In the genomic region with DNA sequence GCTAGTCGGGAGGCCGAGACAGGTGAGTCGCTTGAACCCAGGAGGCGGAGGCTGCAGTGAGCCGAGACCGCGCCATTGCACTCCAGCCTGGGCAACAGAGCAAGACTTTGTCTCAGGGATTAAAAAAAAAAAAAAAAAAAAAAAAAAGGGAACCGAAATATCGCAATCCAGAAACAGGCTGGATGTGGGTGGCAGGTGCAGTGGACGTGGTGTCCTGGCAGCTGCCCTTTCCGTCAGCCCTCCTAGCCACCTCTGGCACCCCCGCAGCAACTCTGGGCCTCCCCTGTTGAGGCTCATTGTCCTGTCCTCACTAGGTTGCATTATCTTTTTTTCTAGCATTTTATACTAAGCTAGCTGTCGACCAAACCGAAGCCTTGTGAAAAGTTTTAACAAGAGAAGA, we compare ENCODE assay signal across 24 cellular contexts.
"Had no signal": no experiment of that assay in that cellular context is flagged by ENCODE, and none has a peak within 500 bp of the region (broad histone marks: within the 10 kb centered on the region; RNA-seq: fewer than 3 reads in every experiment).

No MANE protein-coding gene starts in this region.

- H3K27me3 ChIP-seq: ascending aorta, brain microvascular endothelial cell, hepatocyte, neutrophil, pancreas, right atrium auricular region, thyroid gland had no signal

- H3K27me3 Mint-ChIP-seq: activated T-cell treated with anti-CD3 and anti-CD28 coated beads, Interleukin-2, amount 50 U/mL, for 24 hours; activated T-helper 17 cell treated with anti-CD3 and anti-CD28 coated beads, Interleukin-2, amount 50 U/mL, for 72 hours; stimulated activated naive CD8-positive, alpha-beta T cell treated with anti-CD3 and anti-CD28 coated beads, Interleukin-15, Interleukin-2, amounts not matched to agents 100 ng/mL and 50 ng/mL, for 24 hours had no signal

- H3K9me3 Mint-ChIP-seq: activated T-cell treated with anti-CD3 and anti-CD28 coated beads, Interleukin-2, amount 50 U/mL, for 24 hours; activated T-helper 17 cell treated with anti-CD3 and anti-CD28 coated beads, Interleukin-2, amount 50 U/mL, for 72 hours; nephron; stimulated activated naive CD8-positive, alpha-beta T cell treated with anti-CD3 and anti-CD28 coated beads, Interleukin-15, Interleukin-2, amounts not matched to agents 100 ng/mL and 50 ng/mL, for 24 hours; T-helper 1 cell treated with Interleukin-12 subunit alpha and Interleukin-12 subunit beta and Interleukin-4 antibody, amounts not matched to agents 30 μg/mL and 1 μg/mL, for 36 hours had no signal

- H3K27ac Mint-ChIP-seq: activated naive CD4-positive, alpha-beta T cell treated with anti-CD3 and anti-CD28 coated beads, Interleukin-2, amount 50 U/mL, for 72 hours; activated T-cell treated with anti-CD3 and anti-CD28 coated beads, Interleukin-2, amount 50 U/mL, for 24 hours; activated T-helper 17 cell treated with anti-CD3 and anti-CD28 coated beads, Interleukin-2, amount 50 U/mL, for 72 hours; stimulated activated naive CD8-positive, alpha-beta T cell treated with anti-CD3 and anti-CD28 coated beads, Interleukin-15, Interleukin-2, amounts not matched to agents 100 ng/mL and 50 ng/mL, for 24 hours; T-helper 1 cell treated with Interleukin-12 subunit alpha and Interleukin-12 subunit beta and Interleukin-4 antibody, amounts not matched to agents 30 μg/mL and 1 μg/mL, for 36 hours had no signal

- H3K9me3 ChIP-seq: ascending aorta, neutrophil, pancreas, psoas muscle, right atrium auricular region, thyroid gland had no signal

- H3K4me2 ChIP-seq: hepatocyte had no signal

- DNase-seq: activated CD4-positive, CD25-positive, alpha-beta regulatory T cell treated with anti-CD3 and anti-CD28 coated beads, Interleukin-2, amount 50 U/mL, for 72 hours; activated CD8-positive, alpha-beta memory T cell treated with anti-CD3 and anti-CD28 coated beads, Interleukin-2, amount 50 U/mL, for 4 hours; activated T-cell treated with anti-CD3 and anti-CD28 coated beads, Interleukin-2, amount 50 U/mL, for 24 hours; brain microvascular endothelial cell; caudate nucleus; dermis blood vessel endothelial cell; effector CD8-positive, alpha-beta T cell; foreskin melanocyte; glutamatergic neuron; pancreas; psoas muscle; stimulated activated CD4-positive, alpha-beta T cell treated with anti-CD3 and anti-CD28 coated beads, Interleukin-4, amount 100 ng/mL, for 24 hours; substantia nigra; thyroid gland had no signal

- H3K4me3 ChIP-seq: ascending aorta, hepatocyte, pancreas, psoas muscle, right atrium auricular region, thyroid gland had no signal

- H3K36me3 ChIP-seq: ascending aorta, brain microvascular endothelial cell, neutrophil, pancreas, right atrium auricular region, thyroid gland had no signal

- H3K27ac ChIP-seq: ascending aorta, brain microvascular endothelial cell, hepatocyte, neutrophil, pancreas, psoas muscle, right atrium auricular region, thyroid gland had no signal

- H3K4me1 ChIP-seq: pancreas had no signal

- ATAC-seq: activated naive CD4-positive, alpha-beta T cell treated with anti-CD3 and anti-CD28 coated beads, Interleukin-2, amount 50 U/mL, for 72 hours; activated T-helper 17 cell treated with anti-CD3 and anti-CD28 coated beads, Interleukin-2, amount 50 U/mL, for 72 hours; esophagus mucosa; pancreas; psoas muscle had no signal

- H3K4me3 Mint-ChIP-seq: activated T-cell treated with anti-CD3 and anti-CD28 coated beads, Interleukin-2, amount 50 U/mL, for 24 hours; activated T-helper 17 cell treated with anti-CD3 and anti-CD28 coated beads, Interleukin-2, amount 50 U/mL, for 72 hours; nephron; stimulated activated naive CD8-positive, alpha-beta T cell treated with anti-CD3 and anti-CD28 coated beads, Interleukin-15, Interleukin-2, amounts not matched to agents 100 ng/mL and 50 ng/mL, for 24 hours; T-helper 1 cell treated with Interleukin-12 subunit alpha and Interleukin-12 subunit beta and Interleukin-4 antibody, amounts not matched to agents 30 μg/mL and 1 μg/mL, for 36 hours had no signal
